ENCODE assay signal across 22 cellular contexts in the genomic region with DNA sequence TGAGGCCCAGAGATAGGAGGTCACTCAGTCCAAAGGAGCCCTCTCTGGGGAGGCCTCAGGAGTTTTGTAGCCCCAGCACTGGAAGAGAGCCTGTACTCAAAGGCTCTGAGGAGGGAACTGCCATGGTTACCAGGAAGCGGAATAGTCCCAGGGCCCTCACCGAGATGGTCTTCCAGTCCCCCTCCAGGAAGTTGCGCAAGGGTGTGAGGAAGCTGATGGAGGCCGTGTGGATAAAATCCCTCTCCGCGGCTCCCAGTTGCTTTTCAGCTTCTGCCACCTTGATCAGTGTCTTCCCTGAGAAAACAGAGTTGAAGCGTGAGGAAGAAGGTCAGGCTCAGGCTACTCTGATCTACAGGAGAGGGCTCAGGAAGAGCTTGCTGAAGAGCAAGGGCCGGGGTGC.
"Had no signal": no experiment of that assay in that cellular context is flagged by ENCODE, and none has a peak within 500 bp of the region (broad histone marks: within the 10 kb centered on the region; RNA-seq: fewer than 3 reads in every experiment).

No MANE protein-coding gene starts in this region.

- H3K4me3 ChIP-seq: PC-9 had no signal

- H3K4me2 ChIP-seq: PC-9 had no signal

- H3K9me3 Mint-ChIP-seq: activated naive CD4-positive, alpha-beta T cell treated with anti-CD3 and anti-CD28 coated beads for 36 hours; activated naive CD8-positive, alpha-beta T cell treated with anti-CD3 and anti-CD28 coated beads for 36 hours; activated T-cell treated with anti-CD3 and anti-CD28 coated beads, Interleukin-2, amount 50 U/mL, for 4 hours; activated T-helper 17 cell treated with anti-CD3 and anti-CD28 coated beads, Interleukin-2, amount 50 U/mL, for 72 hours; T-cell had no signal

- H3K4me3 Mint-ChIP-seq: activated naive CD4-positive, alpha-beta T cell treated with anti-CD3 and anti-CD28 coated beads for 36 hours; activated naive CD8-positive, alpha-beta T cell treated with anti-CD3 and anti-CD28 coated beads for 36 hours; activated T-cell treated with anti-CD3 and anti-CD28 coated beads, Interleukin-2, amount 50 U/mL, for 4 hours; activated T-helper 17 cell treated with anti-CD3 and anti-CD28 coated beads, Interleukin-2, amount 50 U/mL, for 72 hours; T-cell had no signal

- ATAC-seq: activated T-cell treated with anti-CD3 and anti-CD28 coated beads, Interleukin-2, amount 50 U/mL, for 4 hours; activated T-helper 17 cell treated with anti-CD3 and anti-CD28 coated beads, Interleukin-2, amount 50 U/mL, for 72 hours; T-cell had no signal

- DNase-seq: activated CD4-positive, alpha-beta T cell treated with anti-CD3 and anti-CD28 coated beads for 48 hours; activated CD4-positive, alpha-beta T cell treated with anti-CD3 and anti-CD28 coated beads, Interleukin-2, amount 50 U/mL, for 4 hours; activated CD4-positive, CD25-positive, alpha-beta regulatory T cell treated with anti-CD3 and anti-CD28 coated beads, Interleukin-2, amount 50 U/mL, for 72 hours; activated CD8-positive, alpha-beta memory T cell treated with anti-CD3 and anti-CD28 coated beads for 24 hours; activated gamma-delta T cell; activated naive CD4-positive, alpha-beta T cell treated with anti-CD3 and anti-CD28 coated beads for 36 hours; activated naive CD8-positive, alpha-beta T cell treated with anti-CD3 and anti-CD28 coated beads for 36 hours; activated T-cell treated with anti-CD3 and anti-CD28 coated beads, Interleukin-2, amount 50 U/mL, for 4 hours; anterior cingulate cortex; cerebellar nuclear complex; Karpas-422; MM.1S; NCI-H1105 treated with DMSO at 0.1 percent for 48 hours; NCI-H1436 treated with DMSO at 0.1 percent for 48 hours; NCI-H187; NCI-H2081; NCI-H510A treated with DMSO at 0.1 percent for 48 hours; PC-9; SIG-M5; T-cell; T-helper 2 cell had no signal

- H3K27ac Mint-ChIP-seq: activated naive CD4-positive, alpha-beta T cell treated with anti-CD3 and anti-CD28 coated beads for 36 hours; activated naive CD8-positive, alpha-beta T cell treated with anti-CD3 and anti-CD28 coated beads for 36 hours; activated T-helper 17 cell treated with anti-CD3 and anti-CD28 coated beads, Interleukin-2, amount 50 U/mL, for 72 hours; T-cell had no signal

- H3K4me1 Mint-ChIP-seq: activated naive CD8-positive, alpha-beta T cell treated with anti-CD3 and anti-CD28 coated beads for 36 hours; activated T-helper 17 cell treated with anti-CD3 and anti-CD28 coated beads, Interleukin-2, amount 50 U/mL, for 72 hours; T-cell had no signal

- H3K27ac ChIP-seq: PC-9 had no signal

- H2AFZ ChIP-seq: PC-9 had no signal

- H3K27me3 Mint-ChIP-seq: activated naive CD8-positive, alpha-beta T cell treated with anti-CD3 and anti-CD28 coated beads for 36 hours; activated T-helper 17 cell treated with anti-CD3 and anti-CD28 coated beads, Interleukin-2, amount 50 U/mL, for 72 hours; T-cell had no signal
